Comparison of ENCODE assay signal across 9 cellular contexts in genomic region chr2:239274391-239275001, GRCh38.
DNase-seq lines count a peak whose midpoint lies in the region; ATAC-seq lines count a peak whose summit lies in the region.
"Had no signal": no experiment of that assay in that cellular context is flagged by ENCODE, and none has a peak within 500 bp of the region (broad histone marks: within the 10 kb centered on the region; RNA-seq: fewer than 3 reads in every experiment).

No MANE protein-coding gene starts in this region.

- peaks cover 96% of the 10 kb centered on the region for H3K4me1 ChIP-seq in muscle layer of colon (ENCODE audit: insufficient read depth, low read length)

- peak overlapping the region; percentile 40 for H3K27ac ChIP-seq in muscle layer of colon (ENCODE audit: low read depth, low read length)
- H3K27ac ChIP-seq: KMS-11 had no signal

- no peaks in the 10 kb centered on the region for H3K9me3 ChIP-seq in muscle layer of colon (ENCODE audit: low read length)

- DNase-seq in ELF-1 (ENCODE audit: low read depth, low spot score), result peak; percentile 50
- DNase-seq in RPMI7951 (ENCODE audit: low read depth), result peak; percentile 83
- peak; percentile 35 for DNase-seq in dedifferentiated amniotic fluid mesenchymal stem cell (ENCODE audit: extremely low spot score)
- no peak for DNase-seq in hippocampal formation (lab: John Stamatoyannopoulos, UW)
- DNase-seq in NCI-H2107 treated with DMSO at 0.1 percent for 48 hours (lab: John Stamatoyannopoulos, UW; ENCODE audit: unreplicated experiment), result no peak

- no peaks in the 10 kb centered on the region for H3K36me3 ChIP-seq in muscle layer of colon (ENCODE audit: insufficient read depth, low read length)

- H3K4me3 ChIP-seq in muscle layer of colon (ENCODE audit: low read depth in 1 of 2, low read length in 2 of 2), result no peak overlapping the region

- no peak overlapping the region for H3K9ac ChIP-seq in muscle layer of colon (ENCODE audit: low read length)
- H3K9ac ChIP-seq: KMS-11 had no signal

- no peaks in the 10 kb centered on the region for H3K27me3 ChIP-seq in muscle layer of colon (ENCODE audit: control insufficient read depth in 1 of 2, insufficient read depth in 2 of 2, low read length in 2 of 2)

- ATAC-seq in GM18858 (IDR thresholded peaks at IDR 0.05; ENCODE audit: unreplicated experiment) (no peak), HG03521 (IDR thresholded peaks at IDR 0.05; ENCODE audit: unreplicated experiment) (no peak)

Comparison
In these comparisons a context has a peak if more than half of its experiments do, and no peak if none do; other contexts are left out.
1. DNase-seq: peak in ELF-1 (single experiment), RPMI7951 (single experiment) and dedifferentiated amniotic fluid mesenchymal stem cell (single experiment); none in hippocampal formation (0 of 2) and NCI-H2107 treated with DMSO at 0.1 percent for 48 hours (single experiment).